ENCODE assay signal across 1 cellular context in genomic region chr2:10341193-10341592, GRCh38.
TF ChIP-seq lines count a peak whose summit lies in the region.

No MANE protein-coding gene starts in this region.

TF ChIP-seq in K562, 482 proteins besides CTCF, POLR2A, EP300 and RAD21 (continued from another document and continues in another):
- TF ChIP-seq ZBTB43 (CRISPR knock-in tag; IDR thresholded peaks at IDR 0.05): no peak
- TF ChIP-seq ZNF384 (IDR thresholded peaks at IDR 0.05; ENCODE audit: low read depth, low read length): no peak
- no peak for TF ChIP-seq TRIM28 (IDR thresholded peaks at IDR 0.05)
- no peak for TF ChIP-seq CLOCK (CRISPR knock-in tag; IDR thresholded peaks at IDR 0.05; ENCODE audit: borderline replicate concordance)
- TF ChIP-seq NFIC (IDR thresholded peaks at IDR 0.05): no peak
- no peak for TF ChIP-seq ELF1 (tag; IDR thresholded peaks at IDR 0.05)
- TF ChIP-seq NRF1 (conservative IDR thresholded peaks at IDR 0.05 in 1 of 2, IDR thresholded peaks at IDR 0.05 in 1 of 2): no peak
- TF ChIP-seq JUN (IDR thresholded peaks at IDR 0.05; ENCODE audit: borderline replicate concordance, low read depth, low read length): peak; percentile 45; the same call in 1 of the 2 replicates
- no peak for TF ChIP-seq JUN (CRISPR knock-in tag; IDR thresholded peaks at IDR 0.05; ENCODE audit: borderline replicate concordance)
- no peak for TF ChIP-seq PTRF (tag; IDR thresholded peaks at IDR 0.05)
- 0 out of 4 replicates have a peak, but pooled peaks of 1 of the 2 experiments have one; percentile 20 for TF ChIP-seq KDM1A (IDR thresholded peaks at IDR 0.05)
- no peak for TF ChIP-seq USF1 (CRISPR knock-in tag; IDR thresholded peaks at IDR 0.05)
- no peak for TF ChIP-seq ILK (tag; IDR thresholded peaks at IDR 0.05; ENCODE audit: borderline replicate concordance, low read depth)
- TF ChIP-seq NR2F6 (CRISPR knock-in tag; IDR thresholded peaks at IDR 0.05): no peak
- TF ChIP-seq CSDE1 (IDR thresholded peaks at IDR 0.05): no peak
- TF ChIP-seq SMARCE1 (IDR thresholded peaks at IDR 0.05): peak; percentile 47
- TF ChIP-seq MNT (conservative IDR thresholded peaks at IDR 0.05): no peak
- TF ChIP-seq RERE (CRISPR knock-in tag; IDR thresholded peaks at IDR 0.05; ENCODE audit: borderline replicate concordance): no peak
- TF ChIP-seq RREB1 (CRISPR knock-in tag; IDR thresholded peaks at IDR 0.05): no peak
- TF ChIP-seq CREBBP (IDR thresholded peaks at IDR 0.05; ENCODE audit: low read depth, low read length): no peak
- no peak for TF ChIP-seq ZNF274 (IDR thresholded peaks at IDR 0.05; ENCODE audit: borderline replicate concordance, low read depth, low read length)
- no peak for TF ChIP-seq GABPB1 (CRISPR knock-in tag; IDR thresholded peaks at IDR 0.05)
- TF ChIP-seq BCOR (IDR thresholded peaks at IDR 0.05): peak; percentile 62; the same call in 1 of the 2 replicates
- TF ChIP-seq RFX7 (CRISPR knock-in tag; IDR thresholded peaks at IDR 0.05): no peak
- no peak for TF ChIP-seq ZNF408 (CRISPR knock-in tag; IDR thresholded peaks at IDR 0.05; ENCODE audit: low read depth)
- no peak for TF ChIP-seq POLR2AphosphoS5 (IDR thresholded peaks at IDR 0.05; ENCODE audit: control insufficient read depth, insufficient read depth, low read depth, low read length)
- no peak for TF ChIP-seq SMAD3 (CRISPR knock-in tag; conservative IDR thresholded peaks at IDR 0.05)
- no peak for TF ChIP-seq ZNF3 (CRISPR knock-in tag; IDR thresholded peaks at IDR 0.05)
- TF ChIP-seq ZBTB8A (IDR thresholded peaks at IDR 0.05; ENCODE audit: partially characterized antibody): no peak
- TF ChIP-seq BCLAF1 (IDR thresholded peaks at IDR 0.05; ENCODE audit: borderline replicate concordance in 1 of 2, control insufficient read depth in 1 of 2, low read depth in 2 of 2, low read length in 1 of 2): no peak
- TF ChIP-seq NCOA1 (IDR thresholded peaks at IDR 0.05; ENCODE audit: low read depth): no peak
- no peak for TF ChIP-seq TCF7 (IDR thresholded peaks at IDR 0.05; ENCODE audit: borderline replicate concordance)
- TF ChIP-seq ETV1 (tag; conservative IDR thresholded peaks at IDR 0.05; ENCODE audit: low read depth): peak; percentile 39; the same call in 1 of the 2 replicates
- TF ChIP-seq HDAC1 (IDR thresholded peaks at IDR 0.05): peak in 1 of 2 experiments; percentile 32; a peak in 1 of 4 replicates
- TF ChIP-seq NFE2 (IDR thresholded peaks at IDR 0.05; ENCODE audit: low read depth): no peak
- no peak for TF ChIP-seq E2F3 (CRISPR knock-in tag; IDR thresholded peaks at IDR 0.05)
- TF ChIP-seq CBX5 (IDR thresholded peaks at IDR 0.05; ENCODE audit: borderline replicate concordance, low read depth): no peak
- no peak for TF ChIP-seq LEF1 (IDR thresholded peaks at IDR 0.05)
- no peak for TF ChIP-seq ZNF655 (CRISPR knock-in tag; IDR thresholded peaks at IDR 0.05)
- no peak for TF ChIP-seq LCOR (CRISPR knock-in tag; IDR thresholded peaks at IDR 0.05)
- no peak for TF ChIP-seq U2AF2 (optimal IDR thresholded peaks at IDR 0.05; ENCODE audit: low read depth, low read length)
- TF ChIP-seq SRSF9 (IDR thresholded peaks at IDR 0.05; ENCODE audit: borderline replicate concordance, low read depth, low read length): no peak
